Comparison of ENCODE assay signal across 8 cellular contexts in the genomic region with DNA sequence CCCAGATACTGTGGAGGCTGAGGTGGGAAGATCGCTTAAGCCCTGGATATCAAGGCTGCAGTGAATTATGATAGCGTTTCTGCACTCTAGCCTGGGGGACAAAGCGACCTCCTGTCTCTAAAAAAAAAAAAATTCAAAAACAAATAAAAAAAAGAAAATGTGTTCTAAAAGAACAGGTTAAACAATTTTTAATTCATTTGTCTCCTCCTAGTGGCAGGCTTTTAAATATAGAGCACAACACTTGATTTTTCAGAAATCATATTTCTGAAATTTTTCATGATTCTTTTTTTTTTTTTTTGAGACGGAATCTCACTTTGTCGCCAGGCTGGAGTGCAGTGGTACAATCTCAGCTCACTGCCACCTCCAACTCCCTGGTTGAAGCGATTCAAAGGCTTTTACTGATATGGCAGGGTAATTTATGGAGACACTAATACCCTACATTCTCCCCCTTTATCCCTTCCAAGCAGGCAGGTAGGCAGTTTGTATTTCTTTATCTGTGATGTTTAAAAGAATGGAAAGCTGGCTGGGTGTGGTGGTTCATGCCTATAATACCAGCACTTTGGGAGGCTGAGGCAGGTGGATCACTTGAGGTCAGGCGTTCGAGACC. TPM values are rescaled to one million over a fixed set of nuclear protein-coding genes. Genes with fewer than 3 reads are reported as not detected.
DNase-seq lines count a peak whose midpoint lies in the region; ATAC-seq and TF ChIP-seq lines count a peak whose summit lies in the region.

No MANE protein-coding gene starts in this region.

- H3K4me1 Mint-ChIP-seq in activated naive CD8-positive, alpha-beta T cell treated with anti-CD3 and anti-CD28 coated beads, Interleukin-2, amount 50 U/mL, for 24 hours: peaks cover 6% of the 10 kb centered on the region

- no peak for TF ChIP-seq POLR2A in spleen (IDR thresholded peaks at IDR 0.05)

- H3K27ac Mint-ChIP-seq in activated naive CD8-positive, alpha-beta T cell treated with anti-CD3 and anti-CD28 coated beads, Interleukin-2, amount 50 U/mL, for 24 hours: no peak overlapping the region

- H4K20me1 ChIP-seq in PC-9 (ENCODE audit: insufficient read depth): no peaks in the 10 kb centered on the region

- H3K27me3 ChIP-seq in PC-9 (ENCODE audit: insufficient read depth, low read depth) (no peaks in the 10 kb centered on the region), spleen (replicated peaks in 1 of 7) (no peaks in the 10 kb centered on the region)

- H3K9me2 ChIP-seq in PC-9 (ENCODE audit: insufficient read depth): no peaks in the 10 kb centered on the region

- intact Hi-C loops in Right ventricle myocardium superior (cut with DNase I): loop anchor here (5.0 kb wide), 2 partner anchors 267 to 422 kb away; no protein-coding TSS in a partner anchor
- intact Hi-C loops in Right ventricle myocardium inferior (cut with DNase I): loop anchor here (1.0 to 10.0 kb wide), 3 partner anchors 267 to 775 kb away; a partner anchor contains a TSS
- intact Hi-C loops in PC-9 (cut with micrococcal nuclease; ENCODE audit: unreplicated experiment): loop anchor here (1.0 to 2.0 kb wide), 2 partner anchors 267 to 421 kb away; no protein-coding TSS in a partner anchor
- intact Hi-C loops in spleen (cut with DNase I; ENCODE audit: low total_unique reads): loop anchor here (5.0 to 10.0 kb wide), 3 partner anchors 135 to 422 kb away; a partner anchor contains a TSS

- H3K4me2 ChIP-seq in PC-9: peak overlapping the region; percentile 13; the same call in 1 of the 2 replicates

- no peaks in the 10 kb centered on the region for H3K27me3 Mint-ChIP-seq in activated naive CD8-positive, alpha-beta T cell treated with anti-CD3 and anti-CD28 coated beads, Interleukin-2, amount 50 U/mL, for 24 hours

- H3F3A ChIP-seq in PC-9 (ENCODE audit: insufficient read depth, low read depth): peaks cover 25% of the 10 kb centered on the region

- H3K4me1 ChIP-seq in PC-9 (replicated peaks; ENCODE audit: insufficient read depth): peaks cover 30% of the 10 kb centered on the region
- peaks cover 0 to 8% (median 5%) of the 10 kb centered on the region in 6 donors for H3K4me1 ChIP-seq in spleen

- H3K79me2 ChIP-seq in PC-9 (ENCODE audit: low read depth): no peaks in the 10 kb centered on the region

- no peak overlapping the region for H3K4me3 Mint-ChIP-seq in activated naive CD8-positive, alpha-beta T cell treated with anti-CD3 and anti-CD28 coated beads, Interleukin-2, amount 50 U/mL, for 24 hours

- peak; percentile 84 for TF ChIP-seq CTCF in PC-9 (conservative IDR thresholded peaks at IDR 0.05)
- TF ChIP-seq CTCF in spleen (IDR thresholded peaks at IDR 0.05 in 8 of 11, conservative IDR thresholded peaks at IDR 0.05 in 3 of 11): peak in 9 of 11 experiments; percentile 8 to 68 (median 49)

- H3K9me3 Mint-ChIP-seq in activated naive CD8-positive, alpha-beta T cell treated with anti-CD3 and anti-CD28 coated beads, Interleukin-2, amount 50 U/mL, for 24 hours: no peaks in the 10 kb centered on the region

- ATAC-seq in Right ventricle myocardium superior (ENCODE audit: poor library complexity): peak; percentile 22
- no peak for ATAC-seq in Right ventricle myocardium inferior
- no peak for ATAC-seq in activated naive CD8-positive, alpha-beta T cell treated with anti-CD3 and anti-CD28 coated beads, Interleukin-2, amount 50 U/mL, for 24 hours

- BruUV-seq in PC-9 (replicated peaks; lab: Mats Ljungman, UMichigan): no TSS peak

- H3K4me3 ChIP-seq in PC-9 (no peak overlapping the region), spleen (no peak overlapping the region)

- POLR2A ChIA-PET in PC-9 (lab: Charles Lee; ENCODE audit: unreplicated experiment): interaction anchor here (0.6 kb wide), 1 partner anchor 32 kb away, joined by 3 read pairs; a partner anchor contains a TSS

- H2AFZ ChIP-seq in PC-9: no peak overlapping the region

- H3K27ac ChIP-seq in PC-9: no peak overlapping the region
- no peak overlapping the region for H3K27ac ChIP-seq in spleen

- no peaks in the 10 kb centered on the region for H3K36me3 Mint-ChIP-seq in activated naive CD8-positive, alpha-beta T cell treated with anti-CD3 and anti-CD28 coated beads, Interleukin-2, amount 50 U/mL, for 24 hours (ENCODE audit: low read depth)

- DNase-seq in Right ventricle myocardium superior (no peak), Right ventricle myocardium inferior (ENCODE audit: missing footprints) (no peak), PC-9 (peak; percentile 5 to 56), fibroblast of the conjunctiva (ENCODE audit: low read depth) (peak; percentile 37), spleen (no peak)
- DNase-seq in stimulated activated CD4-positive, alpha-beta T cell treated with anti-CD3 and anti-CD28 coated beads, Interleukin-2, amount 100 ng/mL, for 48 hours: no peak
- DNase-seq in activated naive CD4-positive, alpha-beta T cell treated with Interleukin-2 at 50 U/mL for 16 hours: no peak
- DNase-seq in activated naive CD8-positive, alpha-beta T cell treated with anti-CD3 and anti-CD28 coated beads, Interleukin-2, amount 50 U/mL, for 24 hours: no peak

- H3K9me3 ChIP-seq in PC-9 (ENCODE audit: insufficient read depth, low read depth) (no peaks in the 10 kb centered on the region), spleen (no peaks in the 10 kb centered on the region)

- H3K36me3 ChIP-seq in PC-9 (ENCODE audit: low read depth): no peaks in the 10 kb centered on the region
- no peaks in the 10 kb centered on the region for H3K36me3 ChIP-seq in spleen

- WGBS in spleen, 5 donors: 34 to 42% (median 39%) methylated on average over 8 of the region's 8 CpGs

- CTCF ChIA-PET in PC-9 (lab: Charles Lee): interaction anchor here (0.7 to 2.2 kb wide), 5 partner anchors 8 to 452 kb away, joined by 3 to 8 read pairs (median 4); no protein-coding TSS in a partner anchor

RNA-seq across cellular contexts. Expression of a gene that starts 8.7 kb away (rescaled TPM):
- total RNA-seq in Right ventricle myocardium superior (110 TPM), Right ventricle myocardium inferior (129 TPM), PC-9 (2021) (27.9 and 28.5 TPM in 2 replicates), spleen (10 to 100 TPM; 27.7 to 54.5 (median 45.3) TPM)
- polyA plus RNA-seq in spleen: 10 to 100 TPM; 46.1 to 61.5 (median 59.7) TPM

RNA-seq across cellular contexts. Expression of a gene that starts 32.1 kb away (rescaled TPM):
- total RNA-seq in Right ventricle myocardium superior (24.9 TPM), Right ventricle myocardium inferior (25.7 TPM), PC-9 (2021) (24.7 and 25.6 TPM in 2 replicates), spleen (10 to 100 TPM; 16.2 to 21.8 (median 17.5) TPM)
- 10 to 100 TPM; 16.3 to 21.9 (median 17.7) TPM for polyA plus RNA-seq in spleen

Comparison
In these comparisons a context has a peak if more than half of its experiments do, and no peak if none do; other contexts are left out.
1. DNase-seq: peak in PC-9 (2 of 2) and fibroblast of the conjunctiva (single experiment); none in Right ventricle myocardium superior (single experiment), Right ventricle myocardium inferior (single experiment), spleen (single experiment), stimulated activated CD4-positive, alpha-beta T cell treated with anti-CD3 and anti-CD28 coated beads, Interleukin-2, amount 100 ng/mL, for 48 hours (0 of 2), activated naive CD4-positive, alpha-beta T cell treated with Interleukin-2 at 50 U/mL for 16 hours (single experiment) and activated naive CD8-positive, alpha-beta T cell treated with anti-CD3 and anti-CD28 coated beads, Interleukin-2, amount 50 U/mL, for 24 hours (single experiment).